40 cellular contexts compared by ENCODE assay signal in genomic region chr2:192246297-192246696, GRCh38. TPM values are rescaled to one million over a fixed set of nuclear protein-coding genes. Genes with fewer than 3 reads are reported as not detected.
"Had no signal": no experiment of that assay in that cellular context is flagged by ENCODE, and none has a peak within 500 bp of the region (broad histone marks: within the 10 kb centered on the region; RNA-seq: fewer than 3 reads in every experiment).

No MANE protein-coding gene starts in this region.

- H3K9me3 Mint-ChIP-seq: activated CD4-positive, alpha-beta memory T cell treated with anti-CD3 and anti-CD28 coated beads, Interleukin-2, amount 10 ng/mL, durations not matched to agents 7 days and 5 days; activated naive CD8-positive, alpha-beta T cell treated with anti-CD3 and anti-CD28 coated beads for 36 hours; activated T-cell treated with anti-CD3 and anti-CD28 coated beads, Interleukin-2, amount 50 U/mL, for 72 hours; activated T-helper 17 cell treated with anti-CD3 and anti-CD28 coated beads, Interleukin-2, amount 50 U/mL, for 72 hours had no signal

- H3K4me1 Mint-ChIP-seq: activated CD4-positive, alpha-beta memory T cell treated with anti-CD3 and anti-CD28 coated beads, Interleukin-2, amount 10 ng/mL, durations not matched to agents 7 days and 5 days; activated CD8-positive, alpha-beta memory T cell treated with anti-CD3 and anti-CD28 coated beads, Interleukin-2, amount 10 ng/mL, durations not matched to agents 7 days and 5 days; activated naive CD8-positive, alpha-beta T cell treated with anti-CD3 and anti-CD28 coated beads for 36 hours; activated T-helper 17 cell treated with anti-CD3 and anti-CD28 coated beads, Interleukin-2, amount 50 U/mL, for 72 hours had no signal

- H3K27me3 Mint-ChIP-seq: activated CD4-positive, alpha-beta memory T cell treated with anti-CD3 and anti-CD28 coated beads, Interleukin-2, amount 10 ng/mL, durations not matched to agents 7 days and 5 days; activated CD8-positive, alpha-beta memory T cell treated with anti-CD3 and anti-CD28 coated beads, Interleukin-2, amount 10 ng/mL, durations not matched to agents 7 days and 5 days had no signal

- H2AFZ ChIP-seq: PC-9 had no signal

- H3K4me3 ChIP-seq: ascending aorta, MG63, PC-9, SJCRH30, SK-N-MC had no signal

- H3K9me3 ChIP-seq: ascending aorta, SJCRH30 had no signal

- H3K4me1 ChIP-seq: ascending aorta, SJCRH30 had no signal

- H3K36me3 ChIP-seq: ascending aorta, MG63, SJCRH30, WERI-Rb-1 had no signal

- H3K27me3 ChIP-seq: ascending aorta, MG63 had no signal

- DNase-seq: activated CD4-positive, alpha-beta memory T cell treated with anti-CD3 and anti-CD28 coated beads, Interleukin-2, amount 10 ng/mL, durations not matched to agents 7 days and 5 days; activated CD4-positive, alpha-beta T cell treated with anti-CD3 and anti-CD28 coated beads for 1 hour; activated CD4-positive, alpha-beta T cell treated with anti-CD3 and anti-CD28 coated beads for 48 hours; activated CD4-positive, CD25-positive, alpha-beta regulatory T cell; activated CD8-positive, alpha-beta memory T cell treated with anti-CD3 and anti-CD28 coated beads for 24 hours; activated CD8-positive, alpha-beta memory T cell treated with anti-CD3 and anti-CD28 coated beads, Interleukin-2, amount 10 ng/mL, durations not matched to agents 7 days and 5 days; activated CD8-positive, alpha-beta memory T cell treated with anti-CD3 and anti-CD28 coated beads, Interleukin-2, amount 50 U/mL, for 48 hours; activated effector memory CD4-positive, alpha-beta T cell treated with anti-CD3 and anti-CD28 coated beads, Interleukin-2, amount 50 U/mL, for 16 hours; activated naive CD4-positive, alpha-beta T cell; activated naive CD4-positive, alpha-beta T cell treated with anti-CD3 and anti-CD28 coated beads, Interleukin-2, amount 50 U/mL, for 16 hours; activated naive CD8-positive, alpha-beta T cell treated with anti-CD3 and anti-CD28 coated beads for 36 hours; activated T-cell treated with anti-CD3 and anti-CD28 coated beads, Interleukin-2, amount 50 U/mL, for 72 hours; amygdala; caudate nucleus; cerebellar nuclear complex; Karpas-422; KBM-7; MG63; NCI-H1048; NCI-H1105 treated with DMSO at 0.1 percent for 48 hours; NCI-H1436; NCI-H1694; NCI-H1930; NCI-H2081 treated with DMSO at 0.1 percent for 48 hours; NCI-H226; NCI-H524 treated with DMSO at 0.1 percent for 48 hours; NCI-H748 treated with DMSO at 0.1 percent for 48 hours; PC-9; SHP77; T1000; WERI-Rb-1 had no signal

- H3K36me3 Mint-ChIP-seq: activated CD8-positive, alpha-beta memory T cell treated with anti-CD3 and anti-CD28 coated beads, Interleukin-2, amount 10 ng/mL, durations not matched to agents 7 days and 5 days; activated naive CD8-positive, alpha-beta T cell treated with anti-CD3 and anti-CD28 coated beads for 36 hours had no signal

- H3K4me3 Mint-ChIP-seq: activated CD4-positive, alpha-beta memory T cell treated with anti-CD3 and anti-CD28 coated beads, Interleukin-2, amount 10 ng/mL, durations not matched to agents 7 days and 5 days; activated CD8-positive, alpha-beta memory T cell treated with anti-CD3 and anti-CD28 coated beads, Interleukin-2, amount 10 ng/mL, durations not matched to agents 7 days and 5 days; activated naive CD8-positive, alpha-beta T cell treated with anti-CD3 and anti-CD28 coated beads for 36 hours; activated T-cell treated with anti-CD3 and anti-CD28 coated beads, Interleukin-2, amount 50 U/mL, for 72 hours; activated T-helper 17 cell treated with anti-CD3 and anti-CD28 coated beads, Interleukin-2, amount 50 U/mL, for 72 hours had no signal

- H3K4me2 ChIP-seq: PC-9 had no signal

- H3K27ac ChIP-seq: ascending aorta, PC-9, RWPE1, SJCRH30, SK-N-MC, WERI-Rb-1 had no signal

- H3K27ac Mint-ChIP-seq: activated CD4-positive, alpha-beta memory T cell treated with anti-CD3 and anti-CD28 coated beads, Interleukin-2, amount 10 ng/mL, durations not matched to agents 7 days and 5 days; activated CD8-positive, alpha-beta memory T cell treated with anti-CD3 and anti-CD28 coated beads, Interleukin-2, amount 10 ng/mL, durations not matched to agents 7 days and 5 days; activated naive CD8-positive, alpha-beta T cell treated with anti-CD3 and anti-CD28 coated beads for 36 hours; activated T-cell treated with anti-CD3 and anti-CD28 coated beads, Interleukin-2, amount 50 U/mL, for 72 hours; activated T-helper 17 cell treated with anti-CD3 and anti-CD28 coated beads, Interleukin-2, amount 50 U/mL, for 72 hours had no signal

- ATAC-seq: activated CD8-positive, alpha-beta memory T cell treated with anti-CD3 and anti-CD28 coated beads, Interleukin-2, amount 10 ng/mL, durations not matched to agents 7 days and 5 days; activated T-cell treated with anti-CD3 and anti-CD28 coated beads, Interleukin-2, amount 50 U/mL, for 72 hours; activated T-helper 17 cell treated with anti-CD3 and anti-CD28 coated beads, Interleukin-2, amount 50 U/mL, for 72 hours had no signal

RNA-seq across cellular contexts. Expression of gene TMEFF2, which starts 51.6 kb away (rescaled TPM):
- total RNA-seq: activated CD4-positive, alpha-beta memory T cell treated with anti-CD3 and anti-CD28 coated beads, Interleukin-2, amount 10 ng/mL, durations not matched to agents 7 days and 5 days; activated CD8-positive, alpha-beta memory T cell treated with anti-CD3 and anti-CD28 coated beads, Interleukin-2, amount 10 ng/mL, durations not matched to agents 7 days and 5 days; activated naive CD8-positive, alpha-beta T cell treated with anti-CD3 and anti-CD28 coated beads for 36 hours; activated T-cell treated with anti-CD3 and anti-CD28 coated beads, Interleukin-2, amount 50 U/mL, for 72 hours; activated T-helper 17 cell treated with anti-CD3 and anti-CD28 coated beads, Interleukin-2, amount 50 U/mL, for 72 hours; ascending aorta; NCI-H460; OCI-LY7; PC-9; T-helper 1 cell treated with Interleukin-12 subunit alpha and Interleukin-12 subunit beta and Interleukin-4 antibody, amounts not matched to agents 30 ng/mL and 1 ng/mL, for 36 hours; T-helper 2 cell treated with Interferon-gamma antibody and Interleukin-4, amounts not matched to agents 100 ng/mL and 5 ng/mL, for 36 hours had no signal
